ENCODE assay signal across 23 cellular contexts in genomic region chr7:17942231-17942630, GRCh38. TPM values are rescaled to one million over a fixed set of nuclear protein-coding genes. Genes with fewer than 3 reads are reported as not detected.
A peak's percentile ranks its signal among the peaks of the same experiment; 100 is the strongest.
DNase-seq lines count a peak whose midpoint lies in the region; ATAC-seq and TF ChIP-seq lines count a peak whose summit lies in the region.
"Had no signal": no experiment of that assay in that cellular context is flagged by ENCODE, and none has a peak within 500 bp of the region (broad histone marks: within the 10 kb centered on the region; RNA-seq: fewer than 3 reads in every experiment).

No MANE protein-coding gene starts in this region.

- no peak overlapping the region for H3K4me3 ChIP-seq in vagina
- H3K4me3 ChIP-seq in esophagus muscularis mucosa, result no peak overlapping the region
- no peak overlapping the region for H3K4me3 ChIP-seq in breast epithelium
- H3K4me3 ChIP-seq: mucosa of descending colon had no signal

- WGBS in esophagus muscularis mucosa, result 100% methylated on average over 1 of the region's 1 CpG

- ATAC-seq in activated naive CD8-positive, alpha-beta T cell treated with anti-CD3 and anti-CD28 coated beads, Interleukin-2, amount 50 U/mL, for 24 hours, result no peak
- ATAC-seq in WTC11 (no peak), naive B cell (ENCODE audit: low read depth in 2 of 2) (no peak), HG03342 (IDR thresholded peaks at IDR 0.05; ENCODE audit: unreplicated experiment) (no peak)
- ATAC-seq: esophagus mucosa, mucosa of descending colon had no signal

- peak overlapping the region; percentile 99 for H3K4me3 Mint-ChIP-seq in activated naive CD8-positive, alpha-beta T cell
- H3K4me3 Mint-ChIP-seq in activated naive CD8-positive, alpha-beta T cell treated with anti-CD3 and anti-CD28 coated beads, Interleukin-2, amount 50 U/mL, for 24 hours, result no peak overlapping the region
- peak overlapping the region; percentile 97 for H3K4me3 Mint-ChIP-seq in WTC11
- peak overlapping the region in 5 of 8 donors; percentile 4 to 99 (median 41) for H3K4me3 Mint-ChIP-seq in naive B cell

- no peak overlapping the region for H3K27ac Mint-ChIP-seq in activated naive CD8-positive, alpha-beta T cell
- no peak overlapping the region for H3K27ac Mint-ChIP-seq in activated naive CD8-positive, alpha-beta T cell treated with anti-CD3 and anti-CD28 coated beads, Interleukin-2, amount 50 U/mL, for 24 hours
- H3K27ac Mint-ChIP-seq in WTC11 (no peak overlapping the region), naive B cell (peak overlapping the region in 3 of 6 donors; percentile 5 to 21 (median 18))
- H3K27ac Mint-ChIP-seq: activated CD4-positive, alpha-beta T cell treated with anti-CD3 and anti-CD28 coated beads, Interleukin-2, amount 10 ng/mL, durations not matched to agents 24 days and 14 days had no signal

- H3K36me3 ChIP-seq in vagina, result no peaks in the 10 kb centered on the region
- no peaks in the 10 kb centered on the region for H3K36me3 ChIP-seq in esophagus muscularis mucosa
- no peaks in the 10 kb centered on the region for H3K36me3 ChIP-seq in breast epithelium
- H3K36me3 ChIP-seq: brain microvascular endothelial cell, left ventricle myocardium inferior, transverse colon had no signal

- POLR2A ChIA-PET in WTC11 (lab: Charles Lee), result no interaction called here

- H3K27me3 ChIP-seq in vagina (no peaks in the 10 kb centered on the region), esophagus muscularis mucosa (no peaks in the 10 kb centered on the region), breast epithelium (no peaks in the 10 kb centered on the region)
- H3K27me3 ChIP-seq: brain microvascular endothelial cell, transverse colon had no signal

- TF ChIP-seq CTCF in WTC11 (IDR thresholded peaks at IDR 0.05) (no peak), vagina (IDR thresholded peaks at IDR 0.05) (no peak), esophagus muscularis mucosa (IDR thresholded peaks at IDR 0.05) (no peak), breast epithelium (IDR thresholded peaks at IDR 0.05) (no peak)

- H3K4me1 ChIP-seq in vagina (peaks cover 32% of the 10 kb centered on the region), esophagus muscularis mucosa (peaks cover 16 to 29% (median 26%) of the 10 kb centered on the region in 4 donors), breast epithelium (no peaks in the 10 kb centered on the region)

- DNase-seq in activated naive CD8-positive, alpha-beta T cell treated with anti-CD3 and anti-CD28 coated beads, Interleukin-2, amount 50 U/mL, for 24 hours, result no peak
- DNase-seq in WTC11 (ENCODE audit: low spot score), result no peak
- no peak for DNase-seq in naive B cell
- DNase-seq in vagina (ENCODE audit: extremely low spot score in 2 of 2), result no peak
- no peak for DNase-seq in esophagus muscularis mucosa (ENCODE audit: extremely low spot score)
- DNase-seq in breast epithelium (ENCODE audit: low spot score in 2 of 2), result no peak
- DNase-seq: activated CD4-positive, alpha-beta T cell treated with anti-CD3 and anti-CD28 coated beads, Interleukin-2, amount 10 ng/mL, durations not matched to agents 24 days and 14 days; brain microvascular endothelial cell; effector memory CD4-positive, alpha-beta T cell; EL; foreskin melanocyte; H7; KG1; left ventricle myocardium inferior; mucosa of descending colon; NCI-H1417 treated with DMSO at 0.1 percent for 48 hours; NCI-H2107; NCI-H510A treated with DMSO at 0.1 percent for 48 hours; T-helper 2 cell; transverse colon had no signal

- H3K27ac ChIP-seq in vagina (no peak overlapping the region), esophagus muscularis mucosa (replicated peaks in 1 of 4) (no peak overlapping the region), breast epithelium (no peak overlapping the region)
- H3K27ac ChIP-seq: brain microvascular endothelial cell, left ventricle myocardium inferior, transverse colon had no signal

- H3K4me1 Mint-ChIP-seq in activated naive CD8-positive, alpha-beta T cell (ENCODE audit: low read depth), result peaks cover 40% of the 10 kb centered on the region
- peaks cover 35% of the 10 kb centered on the region for H3K4me1 Mint-ChIP-seq in activated naive CD8-positive, alpha-beta T cell treated with anti-CD3 and anti-CD28 coated beads, Interleukin-2, amount 50 U/mL, for 24 hours
- H3K4me1 Mint-ChIP-seq in WTC11 (peaks cover 29% of the 10 kb centered on the region), naive B cell (peaks cover 27 to 42% (median 32%) of the 10 kb centered on the region in 3 donors)

- CTCF ChIA-PET in WTC11 (lab: Charles Lee), result interaction anchor here (1.5 kb wide), 1 partner anchor 172 kb away, joined by 3 read pairs; no protein-coding TSS in a partner anchor

- H3K27me3 Mint-ChIP-seq in activated naive CD8-positive, alpha-beta T cell, result no peaks in the 10 kb centered on the region
- no peaks in the 10 kb centered on the region for H3K27me3 Mint-ChIP-seq in activated naive CD8-positive, alpha-beta T cell treated with anti-CD3 and anti-CD28 coated beads, Interleukin-2, amount 50 U/mL, for 24 hours
- no peaks in the 10 kb centered on the region for H3K27me3 Mint-ChIP-seq in WTC11 (ENCODE audit: low read depth)
- no peaks in the 10 kb centered on the region for H3K27me3 Mint-ChIP-seq in naive B cell

- intact Hi-C loops in vagina (cut with DNase I) (no loop called here), esophagus muscularis mucosa (cut with DNase I) (no loop called here), breast epithelium (cut with DNase I; ENCODE audit: low total_unique reads) (no loop called here)

- TF ChIP-seq EP300 in esophagus muscularis mucosa (IDR thresholded peaks at IDR 0.05), result no peak

- H3K9me3 ChIP-seq in vagina (no peaks in the 10 kb centered on the region), esophagus muscularis mucosa (no peaks in the 10 kb centered on the region), breast epithelium (no peaks in the 10 kb centered on the region)
- H3K9me3 ChIP-seq: left ventricle myocardium inferior, mucosa of descending colon, transverse colon had no signal

- no peak for TF ChIP-seq POLR2A in vagina (IDR thresholded peaks at IDR 0.05)
- no peak for TF ChIP-seq POLR2A in esophagus muscularis mucosa (IDR thresholded peaks at IDR 0.05; ENCODE audit: low read depth)
- TF ChIP-seq POLR2A in breast epithelium (IDR thresholded peaks at IDR 0.05), result no peak

- no peaks in the 10 kb centered on the region for H3K9me3 Mint-ChIP-seq in activated naive CD8-positive, alpha-beta T cell (ENCODE audit: low read depth)
- H3K9me3 Mint-ChIP-seq in activated naive CD8-positive, alpha-beta T cell treated with anti-CD3 and anti-CD28 coated beads, Interleukin-2, amount 50 U/mL, for 24 hours, result no peaks in the 10 kb centered on the region
- H3K9me3 Mint-ChIP-seq in WTC11, result no peaks in the 10 kb centered on the region
- H3K9me3 Mint-ChIP-seq in naive B cell, result no peaks in the 10 kb centered on the region
- H3K9me3 Mint-ChIP-seq: activated CD4-positive, alpha-beta T cell treated with anti-CD3 and anti-CD28 coated beads, Interleukin-2, amount 10 ng/mL, durations not matched to agents 24 days and 14 days had no signal

- H3K36me3 Mint-ChIP-seq in activated naive CD8-positive, alpha-beta T cell, result peaks cover 2% of the 10 kb centered on the region
- peaks cover 6% of the 10 kb centered on the region for H3K36me3 Mint-ChIP-seq in activated naive CD8-positive, alpha-beta T cell treated with anti-CD3 and anti-CD28 coated beads, Interleukin-2, amount 50 U/mL, for 24 hours (ENCODE audit: low read depth)
- H3K36me3 Mint-ChIP-seq in WTC11, result no peaks in the 10 kb centered on the region
- no peaks in the 10 kb centered on the region for H3K36me3 Mint-ChIP-seq in naive B cell

TF ChIP-seq in WTC11, 78 proteins besides CTCF, POLR2A, EP300 and RAD21:
- TF ChIP-seq ATF1 (CRISPR knock-in tag; IDR thresholded peaks at IDR 0.05), result no peak

RNA-seq across cellular contexts. Expression of gene SNX13, which starts 1.9 kb away (rescaled TPM):
- total RNA-seq in WTC11 (2021) (27.5 to 30.0 TPM (median 29.3 TPM) in 3 replicates), vagina (67.3 TPM), esophagus muscularis mucosa (10 to 100 TPM; 37.9 to 51.8 (median 43.9) TPM), breast epithelium (10 to 100 TPM; 62.6 to 89.9 (median 72.8) TPM)
- 10 to 100 TPM; 18.4 to 23.7 (median 20.5) TPM for polyA plus RNA-seq in naive B cell (ENCODE audit: low read depth in 6 of 6)
